In genomic region chr16:25199457-25199856, GRCh38 we compare ENCODE assay signal across 2 cellular contexts.
TF ChIP-seq lines count a peak whose summit lies in the region.

No MANE protein-coding gene starts in this region.

TF ChIP-seq in Ishikawa, 13 proteins besides CTCF, POLR2A, EP300 and RAD21:
- no peak for TF ChIP-seq TCF12 (IDR thresholded peaks at IDR 0.05; ENCODE audit: low read depth)
- TF ChIP-seq CREB1 (IDR thresholded peaks at IDR 0.05; ENCODE audit: low read depth), result no peak
- peak; percentile 53 for TF ChIP-seq USF1 (IDR thresholded peaks at IDR 0.05)

TF ChIP-seq in K562, 482 proteins besides CTCF, POLR2A, EP300 and RAD21:
- no peak for TF ChIP-seq PCBP2 (IDR thresholded peaks at IDR 0.05; ENCODE audit: low read depth, low read length, poor library complexity, severe bottlenecking)
- no peak for TF ChIP-seq ZNF24 (IDR thresholded peaks at IDR 0.05)
- no peak for TF ChIP-seq ARID4B (CRISPR knock-in tag; IDR thresholded peaks at IDR 0.05)
- no peak for TF ChIP-seq GTF3C2 (IDR thresholded peaks at IDR 0.05; ENCODE audit: borderline replicate concordance, extremely low read depth, insufficient read length)
- no peak for TF ChIP-seq RB1 (IDR thresholded peaks at IDR 0.05; ENCODE audit: low read depth)
- TF ChIP-seq TFE3 (CRISPR knock-in tag; IDR thresholded peaks at IDR 0.05), result peak; percentile 6; the same call in 1 of the 2 replicates
- TF ChIP-seq USF2 (CRISPR knock-in tag; IDR thresholded peaks at IDR 0.05), result peak; percentile 71
- no peak for TF ChIP-seq FOXJ3 (CRISPR knock-in tag; IDR thresholded peaks at IDR 0.05)
- TF ChIP-seq ZNF324 (CRISPR knock-in tag; IDR thresholded peaks at IDR 0.05), result no peak
- TF ChIP-seq ZNF436 (CRISPR knock-in tag; IDR thresholded peaks at IDR 0.05), result no peak
- no peak for TF ChIP-seq ZFP1 (CRISPR knock-in tag; IDR thresholded peaks at IDR 0.05)
- TF ChIP-seq MTA2 (IDR thresholded peaks at IDR 0.05; ENCODE audit: low read depth), result no peak
- TF ChIP-seq ZNF197 (CRISPR knock-in tag; IDR thresholded peaks at IDR 0.05; ENCODE audit: low read depth), result no peak
- 0 out of 2 replicates have a peak, but pooled peaks have one; percentile 27 for TF ChIP-seq BHLHE40 (IDR thresholded peaks at IDR 0.05; ENCODE audit: low read length)
- TF ChIP-seq FUS (optimal IDR thresholded peaks at IDR 0.05; ENCODE audit: low read depth, low read length), result no peak
- TF ChIP-seq RAD51 (IDR thresholded peaks at IDR 0.05; ENCODE audit: borderline replicate concordance, low read depth), result peak; percentile 56; the same call in 1 of the 2 replicates
- TF ChIP-seq TEAD2 (tag; IDR thresholded peaks at IDR 0.05), result no peak
- TF ChIP-seq USF1 (CRISPR knock-in tag; IDR thresholded peaks at IDR 0.05), result peak; percentile 60
- TF ChIP-seq ZNF146 (CRISPR knock-in tag; IDR thresholded peaks at IDR 0.05; ENCODE audit: unreplicated experiment), result no peak
- TF ChIP-seq MLLT1 (IDR thresholded peaks at IDR 0.05), result no peak
- TF ChIP-seq ZNF740 (CRISPR knock-in tag; IDR thresholded peaks at IDR 0.05), result no peak
- no peak for TF ChIP-seq ZNF740 (tag; IDR thresholded peaks at IDR 0.05)
